24 cellular contexts compared by ENCODE assay signal in the genomic region with DNA sequence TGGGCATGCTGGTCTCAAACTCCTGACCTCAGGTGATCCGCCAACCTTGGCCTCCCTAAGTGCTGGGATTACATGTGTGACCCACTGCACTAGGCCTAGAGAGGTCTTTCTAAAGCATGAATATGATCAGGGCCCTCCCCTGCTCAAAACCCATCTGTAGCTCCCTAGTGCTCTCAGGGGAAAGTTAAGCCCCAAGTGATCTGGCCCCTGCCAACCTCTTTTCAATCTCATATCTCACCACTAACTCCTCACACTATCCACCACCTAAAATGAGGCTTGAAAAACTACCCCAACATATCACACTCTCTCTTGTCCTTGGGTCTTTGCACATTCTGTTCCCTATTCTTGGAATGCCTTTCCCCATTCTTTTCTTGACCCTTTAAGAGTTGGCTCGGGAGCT. TPM values are rescaled to one million over a fixed set of nuclear protein-coding genes. Genes with fewer than 3 reads are reported as not detected.
"Had no signal": no experiment of that assay in that cellular context is flagged by ENCODE, and none has a peak within 500 bp of the region (broad histone marks: within the 10 kb centered on the region; RNA-seq: fewer than 3 reads in every experiment).

No MANE protein-coding gene starts in this region.

- H3K27ac ChIP-seq: epithelial cell of prostate, right atrium auricular region, suprapubic skin, transverse colon, VCaP had no signal

- H3K9me3 ChIP-seq: right atrium auricular region, suprapubic skin, transverse colon had no signal

- H3K4me3 ChIP-seq: lung, right atrium auricular region, suprapubic skin, transverse colon had no signal

- H3K9me3 Mint-ChIP-seq: activated naive CD8-positive, alpha-beta T cell treated with anti-CD3 and anti-CD28 coated beads, Interleukin-2, amount 50 U/mL, for 24 hours; activated T-helper 2 cell treated with anti-CD3 and anti-CD28 coated beads, Interferon-gamma antibody, Interleukin-2, Interleukin-4, amounts not matched to agents 10 μg/mL and 5 μg/mL and 100 μg/mL, durations not matched to agents 14 hours and 24 hours and 36 hours; mesothelial cell of epicardium; stimulated activated naive CD8-positive, alpha-beta T cell treated with anti-CD3 and anti-CD28 coated beads, Interleukin-15, amount 100 ng/mL, for 72 hours; T-helper 1 cell treated with Interleukin-12 subunit alpha and Interleukin-12 subunit beta and Interleukin-4 antibody, amounts not matched to agents 30 μg/mL and 1 μg/mL, for 36 hours had no signal

- H3K27me3 ChIP-seq: right atrium auricular region, suprapubic skin had no signal

- DNase-seq: activated CD4-positive, alpha-beta T cell treated with anti-CD3 and anti-CD28 coated beads, Interleukin-2, amount 50 U/mL, for 48 hours; activated naive CD4-positive, alpha-beta T cell treated with Interleukin-2 at 50 U/mL for 16 hours; activated naive CD8-positive, alpha-beta T cell treated with anti-CD3 and anti-CD28 coated beads, Interleukin-2, amount 50 U/mL, for 24 hours; activated T-cell treated with anti-CD3 and anti-CD28 coated beads, Interleukin-2, amount 50 U/mL, for 1 hour; anterior cingulate cortex; cerebellar nuclear complex; dermis blood vessel endothelial cell; effector memory CD4-positive, alpha-beta T cell; foreskin fibroblast; hippocampal formation; islet precursor cell; stimulated activated naive CD8-positive, alpha-beta T cell treated with anti-CD3 and anti-CD28 coated beads, Interleukin-15, amount 100 ng/mL, for 72 hours; transverse colon had no signal

- ATAC-seq: activated naive CD8-positive, alpha-beta T cell treated with anti-CD3 and anti-CD28 coated beads, Interleukin-2, amount 50 U/mL, for 24 hours; left lobe of liver; stimulated activated naive CD8-positive, alpha-beta T cell treated with anti-CD3 and anti-CD28 coated beads, Interleukin-15, amount 100 ng/mL, for 72 hours had no signal

- H3K27ac Mint-ChIP-seq: progenitor cell of endocrine pancreas had no signal

- H3K4me3 Mint-ChIP-seq: mesothelial cell of epicardium; stimulated activated naive CD8-positive, alpha-beta T cell treated with anti-CD3 and anti-CD28 coated beads, Interleukin-15, amount 100 ng/mL, for 72 hours; T-helper 1 cell treated with Interleukin-12 subunit alpha and Interleukin-12 subunit beta and Interleukin-4 antibody, amounts not matched to agents 30 μg/mL and 1 μg/mL, for 36 hours had no signal

- H3K36me3 Mint-ChIP-seq: mesothelial cell of epicardium had no signal

RNA-seq across cellular contexts. Expression of gene RSPH6A, which starts 20.5 kb away (rescaled TPM):
- total RNA-seq: left lobe of liver, right atrium auricular region had no signal
- polyA plus RNA-seq: neural cell had no signal

RNA-seq across cellular contexts. Expression of gene SIX5, which starts 25.6 kb away (rescaled TPM):
- polyA plus RNA-seq: neural cell had no signal
